Comparison of ENCODE assay signal across 7 cellular contexts in genomic region chr11:113806403-113806802, GRCh38. TPM values are rescaled to one million over a fixed set of nuclear protein-coding genes. Genes with fewer than 3 reads are reported as not detected.
DNase-seq lines count a peak whose midpoint lies in the region; FAIRE-seq and TF ChIP-seq lines count a peak whose summit lies in the region.

No MANE protein-coding gene starts in this region.

- H3K36me3 ChIP-seq in testis (ENCODE audit: low read depth, missing control alignments) (no peaks in the 10 kb centered on the region), tibial nerve (peaks cover 0 to 87% (median 11%) of the 10 kb centered on the region in 3 donors)

- H3K9me3 ChIP-seq in testis (no peaks in the 10 kb centered on the region), tibial nerve (no peaks in the 10 kb centered on the region)

- no peak for FAIRE-seq in frontal cortex (lab: Jason Lieb, UNC)

- no peak overlapping the region for H3K27ac Mint-ChIP-seq in glutamatergic neuron (ENCODE audit: unreplicated experiment)

- H3K4me3 ChIP-seq in HFF-Myc (replicated peaks; ENCODE audit: low read depth, low read length) (no peak overlapping the region), testis (no peak overlapping the region), tibial nerve (no peak overlapping the region)

- TF ChIP-seq CTCF in HFF-Myc (IDR thresholded peaks at IDR 0.05; ENCODE audit: low read depth, low read length, missing control alignments) (peak; percentile 43), glutamatergic neuron (IDR thresholded peaks at IDR 0.05; ENCODE audit: partially characterized antibody, unreplicated experiment) (peak; percentile 65), testis (IDR thresholded peaks at IDR 0.05) (peak in 1 of 3 experiments; percentile 47), tibial nerve (IDR thresholded peaks at IDR 0.05) (peak in 1 of 5 experiments; percentile 14)

- TF ChIP-seq POLR2A in testis (IDR thresholded peaks at IDR 0.05) (no peak), tibial nerve (IDR thresholded peaks at IDR 0.05) (no peak)

- H3K27me3 ChIP-seq in testis = no peaks in the 10 kb centered on the region
- no peaks in the 10 kb centered on the region for H3K27me3 ChIP-seq in tibial nerve

- no peak overlapping the region for H3K4me3 Mint-ChIP-seq in glutamatergic neuron (ENCODE audit: unreplicated experiment)

- H3K9me3 Mint-ChIP-seq in glutamatergic neuron (ENCODE audit: unreplicated experiment) = no peaks in the 10 kb centered on the region

- no peaks in the 10 kb centered on the region for H3K36me3 Mint-ChIP-seq in glutamatergic neuron (ENCODE audit: unreplicated experiment)

- intact Hi-C loops in testis (cut with DNase I; ENCODE audit: low total_unique reads) = no loop called here

- no peaks in the 10 kb centered on the region for H3K4me1 Mint-ChIP-seq in glutamatergic neuron (ENCODE audit: low read depth, unreplicated experiment)

- H3K27me3 Mint-ChIP-seq in glutamatergic neuron (ENCODE audit: unreplicated experiment) = no peaks in the 10 kb centered on the region

- H3K27ac ChIP-seq in testis (no peak overlapping the region), tibial nerve (no peak overlapping the region)

- TF ChIP-seq EP300 in tibial nerve (IDR thresholded peaks at IDR 0.05) = no peak

- peak; percentile 34 for DNase-seq in GF-D8 (lab: John Stamatoyannopoulos, UW)
- DNase-seq in HFF-Myc (ENCODE audit: extremely low read depth, low read depth) = peak; percentile 4
- peak; percentile 13 for DNase-seq in SK-N-DZ (ENCODE audit: low spot score)
- peak; percentile 73 for DNase-seq in glutamatergic neuron
- peak; percentile 58 for DNase-seq in testis
- no peak for DNase-seq in frontal cortex (ENCODE audit: low spot score in 2 of 2)
- no peak for DNase-seq in tibial nerve (ENCODE audit: low spot score in 2 of 2)

- WGBS in testis, 2 donors = 89 to 92% methylated on average over 2 of the region's 2 CpGs
- 97% methylated on average over 2 of the region's 2 CpGs for WGBS in tibial nerve, 2 donors

- H3K4me1 ChIP-seq in testis = no peaks in the 10 kb centered on the region
- H3K4me1 ChIP-seq in tibial nerve = no peaks in the 10 kb centered on the region

RNA-seq across cellular contexts. Expression of gene CLDN25, which starts 26.8 kb away (rescaled TPM):
- not detected in 2 replicates for polyA plus RNA-seq in SK-N-DZ (2014; cell fraction: cytosol; rRNA removed)
- not detected in 2 replicates for polyA plus RNA-seq in SK-N-DZ (2014; cell fraction: nucleus; rRNA removed)
- total RNA-seq in glutamatergic neuron (ENCODE audit: unreplicated experiment) = not detected
- not detected for total RNA-seq in testis
- polyA plus RNA-seq in testis (ENCODE audit: insufficient read depth, low read depth, low replicate concordance) = not detected
- not detected for total RNA-seq in frontal cortex
- total RNA-seq in tibial nerve = not detected

RNA-seq across cellular contexts. Expression of gene ZW10, which starts 32.9 kb away (rescaled TPM):
- 15.0 and 19.2 TPM in 2 replicates for polyA plus RNA-seq in SK-N-DZ (2014; cell fraction: cytosol; rRNA removed)
- 10.6 and 12.9 TPM in 2 replicates for polyA plus RNA-seq in SK-N-DZ (2014; cell fraction: nucleus; rRNA removed)
- total RNA-seq in glutamatergic neuron (ENCODE audit: unreplicated experiment) (10.5 TPM), testis (10 to 100 TPM; 19.0 to 29.6 TPM), frontal cortex (12.6 TPM), tibial nerve (10 to 100 TPM in 3 of 4 donors, 1 to 10 TPM in 1; 9.8 to 14.2 (median 12.6) TPM)
- polyA plus RNA-seq in testis (ENCODE audit: insufficient read depth, low read depth, low replicate concordance) = 30.5 TPM

Comparison
In these comparisons a context has a peak if more than half of its experiments do, and no peak if none do; other contexts are left out.
1. DNase-seq: peak in GF-D8 (single experiment), HFF-Myc (single experiment), SK-N-DZ (single experiment), glutamatergic neuron (single experiment) and testis (single experiment); none in frontal cortex (0 of 2) and tibial nerve (0 of 2).